1 cellular context compared by ENCODE assay signal in the genomic region with DNA sequence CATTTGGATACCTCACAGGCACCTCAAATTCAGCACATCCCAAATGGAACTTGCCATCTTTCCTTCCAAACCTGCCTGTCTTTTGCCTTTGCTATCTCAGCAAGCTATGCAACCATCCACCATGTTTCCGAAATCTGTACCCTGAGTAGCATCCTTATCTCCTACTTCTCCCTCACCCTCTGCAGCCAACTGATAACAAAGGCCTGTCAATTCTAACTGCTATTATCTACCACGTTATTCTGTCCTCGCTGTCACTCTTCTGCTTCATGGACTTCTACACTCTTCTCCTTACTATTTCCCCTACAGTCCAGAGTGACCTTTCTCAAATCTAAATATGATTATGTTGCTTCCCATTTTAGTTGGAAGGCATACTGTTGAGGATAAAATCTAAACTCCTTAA.
TF ChIP-seq lines count a peak whose summit lies in the region.

No MANE protein-coding gene starts in this region.

TF ChIP-seq in K562, 482 proteins besides CTCF, POLR2A, EP300 and RAD21 (continued from another document and continues in another):
- TF ChIP-seq, protein P1, sequence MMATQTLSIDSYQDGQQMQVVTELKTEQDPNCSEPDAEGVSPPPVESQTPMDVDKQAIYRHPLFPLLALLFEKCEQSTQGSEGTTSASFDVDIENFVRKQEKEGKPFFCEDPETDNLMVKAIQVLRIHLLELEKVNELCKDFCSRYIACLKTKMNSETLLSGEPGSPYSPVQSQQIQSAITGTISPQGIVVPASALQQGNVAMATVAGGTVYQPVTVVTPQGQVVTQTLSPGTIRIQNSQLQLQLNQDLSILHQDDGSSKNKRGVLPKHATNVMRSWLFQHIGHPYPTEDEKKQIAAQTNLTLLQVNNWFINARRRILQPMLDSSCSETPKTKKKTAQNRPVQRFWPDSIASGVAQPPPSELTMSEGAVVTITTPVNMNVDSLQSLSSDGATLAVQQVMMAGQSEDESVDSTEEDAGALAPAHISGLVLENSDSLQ (IDR thresholded peaks at IDR 0.05): peak; percentile 92
- TF ChIP-seq CREBBP (IDR thresholded peaks at IDR 0.05; ENCODE audit: low read depth, low read length) (no peak), DIDO1 (tag; IDR thresholded peaks at IDR 0.05; ENCODE audit: low read depth) (no peak), MYC (IDR thresholded peaks at IDR 0.05; ENCODE audit: low read depth, low read length) (no peak), MYC (CRISPR knock-in tag; IDR thresholded peaks at IDR 0.05; ENCODE audit: borderline replicate concordance, low read depth) (no peak), C11orf30 (IDR thresholded peaks at IDR 0.05; ENCODE audit: low read depth) (no peak), ZKSCAN3 (CRISPR knock-in tag; IDR thresholded peaks at IDR 0.05) (no peak), GATA2 (CRISPR knock-in tag; IDR thresholded peaks at IDR 0.05) (peak; percentile 46; the same call in 1 of the 2 replicates), KLF16 (IDR thresholded peaks at IDR 0.05) (peak; percentile 50; the same call in 1 of the 2 replicates), PHTF2 (CRISPR knock-in tag; IDR thresholded peaks at IDR 0.05) (no peak), CBFA2T2 (conservative IDR thresholded peaks at IDR 0.05) (peak; percentile 82), ERF (CRISPR knock-in tag; IDR thresholded peaks at IDR 0.05) (no peak), ZNF165 (CRISPR knock-in tag; IDR thresholded peaks at IDR 0.05; ENCODE audit: borderline replicate concordance) (no peak), ZNF121 (CRISPR knock-in tag; conservative IDR thresholded peaks at IDR 0.05) (no peak), DNMT1 (IDR thresholded peaks at IDR 0.05) (no peak), MEF2A (IDR thresholded peaks at IDR 0.05; ENCODE audit: control insufficient read depth, low read depth, low read length) (no peak), BCOR (IDR thresholded peaks at IDR 0.05) (0 out of 2 replicates have a peak, but pooled peaks have one; percentile 14), ZNF507 (tag; conservative IDR thresholded peaks at IDR 0.05) (no peak), TOE1 (IDR thresholded peaks at IDR 0.05; ENCODE audit: borderline replicate concordance) (no peak), TOE1 (CRISPR knock-in tag; IDR thresholded peaks at IDR 0.05; ENCODE audit: borderline replicate concordance, low read depth) (no peak), TAF1 (IDR thresholded peaks at IDR 0.05; ENCODE audit: control insufficient read depth, extremely low read depth, insufficient read depth, low read length, severe bottlenecking) (no peak), ZNF699 (CRISPR knock-in tag; IDR thresholded peaks at IDR 0.05; ENCODE audit: insufficient replicate concordance) (no peak), GTF2A2 (tag; IDR thresholded peaks at IDR 0.05) (no peak), FOS (IDR thresholded peaks at IDR 0.05; ENCODE audit: extremely low read depth, insufficient read length) (no peak), SRSF7 (optimal IDR thresholded peaks at IDR 0.05; ENCODE audit: low read depth, low read length) (no peak), CHD4 (IDR thresholded peaks at IDR 0.05; ENCODE audit: insufficient read depth, insufficient replicate concordance, low read depth, low read length, poor library complexity, severe bottlenecking) (no peak), KAT7 (CRISPR knock-in tag; IDR thresholded peaks at IDR 0.05; ENCODE audit: borderline replicate concordance) (no peak), ZFPM2 (CRISPR knock-in tag; IDR thresholded peaks at IDR 0.05) (no peak)
- TF ChIP-seq, protein P2, sequence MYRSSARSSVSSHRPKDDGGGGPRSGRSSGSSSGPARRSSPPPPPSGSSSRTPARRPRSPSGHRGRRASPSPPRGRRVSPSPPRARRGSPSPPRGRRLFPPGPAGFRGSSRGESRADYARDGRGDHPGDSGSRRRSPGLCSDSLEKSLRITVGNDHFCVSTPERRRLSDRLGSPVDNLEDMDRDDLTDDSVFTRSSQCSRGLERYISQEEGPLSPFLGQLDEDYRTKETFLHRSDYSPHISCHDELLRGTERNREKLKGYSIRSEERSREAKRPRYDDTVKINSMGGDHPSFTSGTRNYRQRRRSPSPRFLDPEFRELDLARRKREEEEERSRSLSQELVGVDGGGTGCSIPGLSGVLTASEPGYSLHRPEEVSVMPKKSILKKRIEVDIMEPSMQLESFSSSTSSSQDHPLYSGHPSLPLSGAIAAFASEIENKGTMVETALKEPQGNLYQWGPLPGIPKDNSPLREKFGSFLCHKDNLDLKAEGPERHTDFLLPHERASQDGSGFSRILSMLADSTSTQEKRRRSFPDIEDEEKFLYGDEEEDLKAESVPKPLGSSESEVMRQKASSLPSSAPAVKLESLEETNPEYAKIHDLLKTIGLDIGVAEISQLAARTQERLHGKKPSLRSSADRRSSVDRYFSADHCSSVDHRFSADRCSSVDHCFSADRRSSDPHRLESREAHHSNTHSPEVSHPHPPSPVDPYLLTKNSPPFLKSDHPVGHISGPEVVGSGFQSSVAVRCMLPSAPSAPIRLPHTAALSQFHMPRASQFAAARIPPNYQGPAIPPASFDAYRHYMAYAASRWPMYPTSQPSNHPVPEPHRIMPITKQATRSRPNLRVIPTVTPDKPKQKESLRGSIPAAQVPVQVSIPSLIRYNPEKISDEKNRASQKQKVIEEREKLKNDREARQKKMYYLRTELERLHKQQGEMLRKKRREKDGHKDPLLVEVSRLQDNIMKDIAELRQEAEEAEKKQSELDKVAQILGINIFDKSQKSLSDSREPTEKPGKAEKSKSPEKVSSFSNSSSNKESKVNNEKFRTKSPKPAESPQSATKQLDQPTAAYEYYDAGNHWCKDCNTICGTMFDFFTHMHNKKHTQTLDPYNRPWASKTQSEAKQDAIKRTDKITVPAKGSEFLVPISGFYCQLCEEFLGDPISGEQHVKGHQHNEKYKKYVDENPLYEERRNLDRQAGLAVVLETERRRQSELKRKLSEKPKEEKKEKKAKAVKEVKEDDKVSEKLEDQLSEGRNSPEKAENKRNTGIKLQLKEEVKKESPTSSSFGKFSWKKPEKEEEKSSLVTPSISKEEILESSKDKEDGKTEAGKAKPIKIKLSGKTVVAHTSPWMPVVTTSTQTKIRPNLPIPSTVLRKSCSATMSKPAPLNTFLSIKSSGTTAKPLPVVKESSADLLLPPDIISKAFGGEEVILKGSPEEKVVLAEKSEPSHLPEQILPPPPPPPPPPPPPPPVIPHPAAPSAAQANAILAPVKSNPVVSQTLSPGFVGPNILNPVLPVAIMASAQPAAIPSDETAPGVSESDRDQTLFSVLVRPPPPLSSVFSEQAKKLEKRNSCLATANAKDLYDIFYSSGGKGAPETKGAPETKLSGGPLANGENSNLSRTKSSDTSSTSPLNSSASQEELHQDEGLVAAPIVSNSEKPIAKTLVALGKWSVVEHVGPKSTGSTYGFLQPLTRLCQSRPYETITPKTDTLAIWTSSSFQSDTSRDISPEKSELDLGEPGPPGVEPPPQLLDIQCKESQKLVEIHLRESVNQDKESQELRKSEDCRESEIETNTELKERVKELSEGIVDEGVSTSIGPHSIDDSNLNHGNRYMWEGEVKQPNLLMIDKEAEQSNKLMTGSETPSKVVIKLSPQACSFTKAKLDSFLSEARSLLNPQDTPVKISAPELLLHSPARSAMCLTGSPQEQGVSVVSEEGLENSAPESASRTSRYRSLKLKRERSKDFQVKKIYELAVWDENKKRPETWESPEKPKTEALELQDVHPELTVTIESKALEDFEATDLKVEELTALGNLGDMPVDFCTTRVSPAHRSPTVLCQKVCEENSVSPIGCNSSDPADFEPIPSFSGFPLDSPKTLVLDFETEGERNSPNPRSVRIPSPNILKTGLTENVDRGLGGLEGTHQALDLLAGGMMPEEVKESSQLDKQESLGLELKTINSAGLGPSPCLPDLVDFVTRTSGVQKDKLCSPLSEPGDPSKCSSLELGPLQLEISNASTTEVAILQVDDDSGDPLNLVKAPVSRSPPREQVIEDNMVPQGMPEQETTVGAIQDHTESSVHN (IDR thresholded peaks at IDR 0.05; ENCODE audit: borderline replicate concordance in 1 of 2, low read depth in 1 of 2): no peak
- TF ChIP-seq, protein P3, sequence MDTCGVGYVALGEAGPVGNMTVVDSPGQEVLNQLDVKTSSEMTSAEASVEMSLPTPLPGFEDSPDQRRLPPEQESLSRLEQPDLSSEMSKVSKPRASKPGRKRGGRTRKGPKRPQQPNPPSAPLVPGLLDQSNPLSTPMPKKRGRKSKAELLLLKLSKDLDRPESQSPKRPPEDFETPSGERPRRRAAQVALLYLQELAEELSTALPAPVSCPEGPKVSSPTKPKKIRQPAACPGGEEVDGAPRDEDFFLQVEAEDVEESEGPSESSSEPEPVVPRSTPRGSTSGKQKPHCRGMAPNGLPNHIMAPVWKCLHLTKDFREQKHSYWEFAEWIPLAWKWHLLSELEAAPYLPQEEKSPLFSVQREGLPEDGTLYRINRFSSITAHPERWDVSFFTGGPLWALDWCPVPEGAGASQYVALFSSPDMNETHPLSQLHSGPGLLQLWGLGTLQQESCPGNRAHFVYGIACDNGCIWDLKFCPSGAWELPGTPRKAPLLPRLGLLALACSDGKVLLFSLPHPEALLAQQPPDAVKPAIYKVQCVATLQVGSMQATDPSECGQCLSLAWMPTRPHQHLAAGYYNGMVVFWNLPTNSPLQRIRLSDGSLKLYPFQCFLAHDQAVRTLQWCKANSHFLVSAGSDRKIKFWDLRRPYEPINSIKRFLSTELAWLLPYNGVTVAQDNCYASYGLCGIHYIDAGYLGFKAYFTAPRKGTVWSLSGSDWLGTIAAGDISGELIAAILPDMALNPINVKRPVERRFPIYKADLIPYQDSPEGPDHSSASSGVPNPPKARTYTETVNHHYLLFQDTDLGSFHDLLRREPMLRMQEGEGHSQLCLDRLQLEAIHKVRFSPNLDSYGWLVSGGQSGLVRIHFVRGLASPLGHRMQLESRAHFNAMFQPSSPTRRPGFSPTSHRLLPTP (IDR thresholded peaks at IDR 0.05; ENCODE audit: borderline replicate concordance, extremely low read depth, insufficient read length): no peak
- TF ChIP-seq, protein P4, sequence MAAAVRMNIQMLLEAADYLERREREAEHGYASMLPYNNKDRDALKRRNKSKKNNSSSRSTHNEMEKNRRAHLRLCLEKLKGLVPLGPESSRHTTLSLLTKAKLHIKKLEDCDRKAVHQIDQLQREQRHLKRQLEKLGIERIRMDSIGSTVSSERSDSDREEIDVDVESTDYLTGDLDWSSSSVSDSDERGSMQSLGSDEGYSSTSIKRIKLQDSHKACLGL (CRISPR knock-in tag; IDR thresholded peaks at IDR 0.05; ENCODE audit: borderline replicate concordance, poor library complexity, severe bottlenecking): no peak
- TF ChIP-seq, protein P5, sequence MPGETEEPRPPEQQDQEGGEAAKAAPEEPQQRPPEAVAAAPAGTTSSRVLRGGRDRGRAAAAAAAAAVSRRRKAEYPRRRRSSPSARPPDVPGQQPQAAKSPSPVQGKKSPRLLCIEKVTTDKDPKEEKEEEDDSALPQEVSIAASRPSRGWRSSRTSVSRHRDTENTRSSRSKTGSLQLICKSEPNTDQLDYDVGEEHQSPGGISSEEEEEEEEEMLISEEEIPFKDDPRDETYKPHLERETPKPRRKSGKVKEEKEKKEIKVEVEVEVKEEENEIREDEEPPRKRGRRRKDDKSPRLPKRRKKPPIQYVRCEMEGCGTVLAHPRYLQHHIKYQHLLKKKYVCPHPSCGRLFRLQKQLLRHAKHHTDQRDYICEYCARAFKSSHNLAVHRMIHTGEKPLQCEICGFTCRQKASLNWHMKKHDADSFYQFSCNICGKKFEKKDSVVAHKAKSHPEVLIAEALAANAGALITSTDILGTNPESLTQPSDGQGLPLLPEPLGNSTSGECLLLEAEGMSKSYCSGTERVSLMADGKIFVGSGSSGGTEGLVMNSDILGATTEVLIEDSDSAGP (CRISPR knock-in tag; IDR thresholded peaks at IDR 0.05): no peak
- TF ChIP-seq, protein P6, sequence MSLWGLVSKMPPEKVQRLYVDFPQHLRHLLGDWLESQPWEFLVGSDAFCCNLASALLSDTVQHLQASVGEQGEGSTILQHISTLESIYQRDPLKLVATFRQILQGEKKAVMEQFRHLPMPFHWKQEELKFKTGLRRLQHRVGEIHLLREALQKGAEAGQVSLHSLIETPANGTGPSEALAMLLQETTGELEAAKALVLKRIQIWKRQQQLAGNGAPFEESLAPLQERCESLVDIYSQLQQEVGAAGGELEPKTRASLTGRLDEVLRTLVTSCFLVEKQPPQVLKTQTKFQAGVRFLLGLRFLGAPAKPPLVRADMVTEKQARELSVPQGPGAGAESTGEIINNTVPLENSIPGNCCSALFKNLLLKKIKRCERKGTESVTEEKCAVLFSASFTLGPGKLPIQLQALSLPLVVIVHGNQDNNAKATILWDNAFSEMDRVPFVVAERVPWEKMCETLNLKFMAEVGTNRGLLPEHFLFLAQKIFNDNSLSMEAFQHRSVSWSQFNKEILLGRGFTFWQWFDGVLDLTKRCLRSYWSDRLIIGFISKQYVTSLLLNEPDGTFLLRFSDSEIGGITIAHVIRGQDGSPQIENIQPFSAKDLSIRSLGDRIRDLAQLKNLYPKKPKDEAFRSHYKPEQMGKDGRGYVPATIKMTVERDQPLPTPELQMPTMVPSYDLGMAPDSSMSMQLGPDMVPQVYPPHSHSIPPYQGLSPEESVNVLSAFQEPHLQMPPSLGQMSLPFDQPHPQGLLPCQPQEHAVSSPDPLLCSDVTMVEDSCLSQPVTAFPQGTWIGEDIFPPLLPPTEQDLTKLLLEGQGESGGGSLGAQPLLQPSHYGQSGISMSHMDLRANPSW (CRISPR knock-in tag; IDR thresholded peaks at IDR 0.05): no peak
- TF ChIP-seq, protein P7, sequence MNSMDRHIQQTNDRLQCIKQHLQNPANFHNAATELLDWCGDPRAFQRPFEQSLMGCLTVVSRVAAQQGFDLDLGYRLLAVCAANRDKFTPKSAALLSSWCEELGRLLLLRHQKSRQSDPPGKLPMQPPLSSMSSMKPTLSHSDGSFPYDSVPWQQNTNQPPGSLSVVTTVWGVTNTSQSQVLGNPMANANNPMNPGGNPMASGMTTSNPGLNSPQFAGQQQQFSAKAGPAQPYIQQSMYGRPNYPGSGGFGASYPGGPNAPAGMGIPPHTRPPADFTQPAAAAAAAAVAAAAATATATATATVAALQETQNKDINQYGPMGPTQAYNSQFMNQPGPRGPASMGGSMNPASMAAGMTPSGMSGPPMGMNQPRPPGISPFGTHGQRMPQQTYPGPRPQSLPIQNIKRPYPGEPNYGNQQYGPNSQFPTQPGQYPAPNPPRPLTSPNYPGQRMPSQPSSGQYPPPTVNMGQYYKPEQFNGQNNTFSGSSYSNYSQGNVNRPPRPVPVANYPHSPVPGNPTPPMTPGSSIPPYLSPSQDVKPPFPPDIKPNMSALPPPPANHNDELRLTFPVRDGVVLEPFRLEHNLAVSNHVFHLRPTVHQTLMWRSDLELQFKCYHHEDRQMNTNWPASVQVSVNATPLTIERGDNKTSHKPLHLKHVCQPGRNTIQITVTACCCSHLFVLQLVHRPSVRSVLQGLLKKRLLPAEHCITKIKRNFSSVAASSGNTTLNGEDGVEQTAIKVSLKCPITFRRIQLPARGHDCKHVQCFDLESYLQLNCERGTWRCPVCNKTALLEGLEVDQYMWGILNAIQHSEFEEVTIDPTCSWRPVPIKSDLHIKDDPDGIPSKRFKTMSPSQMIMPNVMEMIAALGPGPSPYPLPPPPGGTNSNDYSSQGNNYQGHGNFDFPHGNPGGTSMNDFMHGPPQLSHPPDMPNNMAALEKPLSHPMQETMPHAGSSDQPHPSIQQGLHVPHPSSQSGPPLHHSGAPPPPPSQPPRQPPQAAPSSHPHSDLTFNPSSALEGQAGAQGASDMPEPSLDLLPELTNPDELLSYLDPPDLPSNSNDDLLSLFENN (IDR thresholded peaks at IDR 0.05; ENCODE audit: low read depth in 2 of 2, low read length in 2 of 2): 0 out of 4 replicates have a peak, but pooled peaks of 1 of the 2 experiments have one; percentile 25
